In genomic region chr17:11369570-11369969, GRCh38 we compare ENCODE assay signal across 27 cellular contexts.
"Had no signal": no experiment of that assay in that cellular context is flagged by ENCODE, and none has a peak within 500 bp of the region (broad histone marks: within the 10 kb centered on the region; RNA-seq: fewer than 3 reads in every experiment).

No MANE protein-coding gene starts in this region.

- H3K27me3 Mint-ChIP-seq: activated CD4-positive, alpha-beta memory T cell treated with anti-CD3 and anti-CD28 coated beads, Interleukin-2, amount 10 ng/mL, durations not matched to agents 7 days and 5 days; activated CD4-positive, alpha-beta T cell treated with anti-CD3 and anti-CD28 coated beads, Interleukin-2, amount 10 ng/mL, durations not matched to agents 24 days and 14 days; activated naive CD4-positive, alpha-beta T cell treated with anti-CD3 and anti-CD28 coated beads, Interleukin-2, amount 50 U/mL, for 24 hours; activated naive CD8-positive, alpha-beta T cell treated with anti-CD3 and anti-CD28 coated beads, Interleukin-2, amount 50 U/mL, for 24 hours; activated T-helper 17 cell treated with anti-CD3 and anti-CD28 coated beads, Interleukin-2, amount 50 U/mL, for 72 hours; naive B cell had no signal

- H3K36me3 ChIP-seq: breast epithelium, gastroesophageal sphincter, heart left ventricle, left ventricle myocardium inferior, ovary, prostate gland, right atrium auricular region, suprapubic skin, tibial artery, upper lobe of right lung had no signal

- H3K4me3 Mint-ChIP-seq: activated CD4-positive, alpha-beta memory T cell treated with anti-CD3 and anti-CD28 coated beads, Interleukin-2, amount 10 ng/mL, durations not matched to agents 7 days and 5 days; activated CD4-positive, alpha-beta T cell treated with anti-CD3 and anti-CD28 coated beads, Interleukin-2, amount 10 ng/mL, durations not matched to agents 24 days and 14 days; activated naive CD4-positive, alpha-beta T cell treated with anti-CD3 and anti-CD28 coated beads, Interleukin-2, amount 50 U/mL, for 24 hours; activated naive CD8-positive, alpha-beta T cell treated with anti-CD3 and anti-CD28 coated beads, Interleukin-2, amount 50 U/mL, for 24 hours; activated T-cell treated with anti-CD3 and anti-CD28 coated beads, Interleukin-2, amount 50 U/mL, for 4 hours; activated T-helper 17 cell treated with anti-CD3 and anti-CD28 coated beads, Interleukin-2, amount 50 U/mL, for 72 hours; naive B cell; nephron progenitor cell had no signal

- H3K9me3 ChIP-seq: breast epithelium, gastroesophageal sphincter, ovary, prostate gland, right atrium auricular region, suprapubic skin, tibial artery, upper lobe of right lung had no signal

- H3K4me1 Mint-ChIP-seq: activated CD4-positive, alpha-beta memory T cell treated with anti-CD3 and anti-CD28 coated beads, Interleukin-2, amount 10 ng/mL, durations not matched to agents 7 days and 5 days; activated CD4-positive, alpha-beta T cell treated with anti-CD3 and anti-CD28 coated beads, Interleukin-2, amount 10 ng/mL, durations not matched to agents 24 days and 14 days; activated naive CD4-positive, alpha-beta T cell treated with anti-CD3 and anti-CD28 coated beads, Interleukin-2, amount 50 U/mL, for 24 hours; activated naive CD8-positive, alpha-beta T cell treated with anti-CD3 and anti-CD28 coated beads, Interleukin-2, amount 50 U/mL, for 24 hours; activated T-helper 17 cell treated with anti-CD3 and anti-CD28 coated beads, Interleukin-2, amount 50 U/mL, for 72 hours; naive B cell; nephron progenitor cell had no signal

- H3K4me3 ChIP-seq: breast epithelium, gastroesophageal sphincter, heart left ventricle, left ventricle myocardium inferior, ovary, prostate gland, right atrium auricular region, suprapubic skin, tibial artery, upper lobe of right lung had no signal

- H3K4me1 ChIP-seq: breast epithelium, gastroesophageal sphincter, heart left ventricle, left ventricle myocardium inferior, prostate gland, right atrium auricular region, suprapubic skin, tibial artery, upper lobe of right lung had no signal

- DNase-seq: activated CD4-positive, alpha-beta memory T cell treated with anti-CD3 and anti-CD28 coated beads, Interleukin-2, amount 10 ng/mL, durations not matched to agents 7 days and 5 days; activated CD4-positive, alpha-beta T cell treated with anti-CD3 and anti-CD28 coated beads, Interleukin-2, amount 10 ng/mL, durations not matched to agents 24 days and 14 days; activated gamma-delta T cell treated with Interleukin-2 at 50 U/mL for 16 hours; activated naive CD8-positive, alpha-beta T cell treated with anti-CD3 and anti-CD28 coated beads, Interleukin-2, amount 50 U/mL, for 24 hours; activated T-cell treated with anti-CD3 and anti-CD28 coated beads, Interleukin-2, amount 50 U/mL, for 4 hours; central memory CD4-positive, alpha-beta T cell; dermis blood vessel endothelial cell; effector CD8-positive, alpha-beta T cell; heart left ventricle; islet precursor cell; left ventricle myocardium inferior; naive B cell; nephron progenitor cell; ovary; stimulated activated CD4-positive, alpha-beta T cell treated with anti-CD3 and anti-CD28 coated beads, Interleukin-15, amount 100 ng/mL, for 24 hours; stimulated activated CD4-positive, alpha-beta T cell treated with anti-CD3 and anti-CD28 coated beads, Interleukin-2, amount 100 ng/mL, for 24 hours; stimulated activated naive CD4-positive, alpha-beta T cell; tibial artery; upper lobe of right lung had no signal

- H3K27me3 ChIP-seq: breast epithelium, gastroesophageal sphincter, ovary, right atrium auricular region, suprapubic skin, tibial artery, upper lobe of right lung had no signal

- H3K27ac Mint-ChIP-seq: activated CD4-positive, alpha-beta memory T cell treated with anti-CD3 and anti-CD28 coated beads, Interleukin-2, amount 10 ng/mL, durations not matched to agents 7 days and 5 days; activated CD4-positive, alpha-beta T cell treated with anti-CD3 and anti-CD28 coated beads, Interleukin-2, amount 10 ng/mL, durations not matched to agents 24 days and 14 days; activated naive CD4-positive, alpha-beta T cell treated with anti-CD3 and anti-CD28 coated beads, Interleukin-2, amount 50 U/mL, for 24 hours; activated naive CD8-positive, alpha-beta T cell treated with anti-CD3 and anti-CD28 coated beads, Interleukin-2, amount 50 U/mL, for 24 hours; activated T-helper 17 cell treated with anti-CD3 and anti-CD28 coated beads, Interleukin-2, amount 50 U/mL, for 72 hours; naive B cell; nephron progenitor cell had no signal

- H3K9me3 Mint-ChIP-seq: activated naive CD4-positive, alpha-beta T cell treated with anti-CD3 and anti-CD28 coated beads, Interleukin-2, amount 50 U/mL, for 24 hours; activated naive CD8-positive, alpha-beta T cell treated with anti-CD3 and anti-CD28 coated beads, Interleukin-2, amount 50 U/mL, for 24 hours; activated T-cell treated with anti-CD3 and anti-CD28 coated beads, Interleukin-2, amount 50 U/mL, for 4 hours; nephron progenitor cell had no signal

- H3K36me3 Mint-ChIP-seq: activated naive CD4-positive, alpha-beta T cell treated with anti-CD3 and anti-CD28 coated beads, Interleukin-2, amount 50 U/mL, for 24 hours; naive B cell had no signal

- ATAC-seq: activated naive CD8-positive, alpha-beta T cell treated with anti-CD3 and anti-CD28 coated beads, Interleukin-2, amount 50 U/mL, for 24 hours; activated T-cell treated with anti-CD3 and anti-CD28 coated beads, Interleukin-2, amount 50 U/mL, for 4 hours; activated T-helper 17 cell treated with anti-CD3 and anti-CD28 coated beads, Interleukin-2, amount 50 U/mL, for 72 hours; gastroesophageal sphincter; heart left ventricle; upper lobe of right lung had no signal

- H3K27ac ChIP-seq: breast epithelium, gastroesophageal sphincter, heart left ventricle, left ventricle myocardium inferior, ovary, prostate gland, right atrium auricular region, suprapubic skin, tibial artery, upper lobe of right lung had no signal

- FAIRE-seq: colon had no signal
